ENCODE assay signal across 19 cellular contexts in genomic region chr1:115457295-115457694, GRCh38.
A peak's percentile ranks its signal among the peaks of the same experiment; 100 is the strongest.
DNase-seq lines count a peak whose midpoint lies in the region; ATAC-seq and TF ChIP-seq lines count a peak whose summit lies in the region.
"Had no signal": no experiment of that assay in that cellular context is flagged by ENCODE, and none has a peak within 500 bp of the region (broad histone marks: within the 10 kb centered on the region; RNA-seq: fewer than 3 reads in every experiment).

No MANE protein-coding gene starts in this region.

- no peaks in the 10 kb centered on the region for H3K79me2 ChIP-seq in PC-9 (ENCODE audit: low read depth)

- no peak overlapping the region for H3K4me3 Mint-ChIP-seq in mesothelial cell of epicardium
- H3K4me3 Mint-ChIP-seq in T-helper 2 cell treated with Interferon-gamma antibody and Interleukin-4, amounts not matched to agents 5 μg/mL and 100 μg/mL, for 36 hours: no peak overlapping the region
- H3K4me3 Mint-ChIP-seq: activated CD4-positive, alpha-beta T cell treated with anti-CD3 and anti-CD28 coated beads, Interleukin-2, amount 10 ng/mL, durations not matched to agents 7 days and 5 days; activated T-cell treated with anti-CD3 and anti-CD28 coated beads, Interleukin-2, amount 50 U/mL, for 24 hours; natural killer cell; stimulated activated effector memory CD8-positive, alpha-beta T cell treated with anti-CD3 and anti-CD28 coated beads, Interleukin-12 subunit alpha, Interleukin-12 subunit beta, amount 100 ng/mL, for 72 hours had no signal

- H3K36me3 Mint-ChIP-seq in mesothelial cell of epicardium: no peaks in the 10 kb centered on the region
- no peaks in the 10 kb centered on the region for H3K36me3 Mint-ChIP-seq in T-helper 2 cell treated with Interferon-gamma antibody and Interleukin-4, amounts not matched to agents 5 μg/mL and 100 μg/mL, for 36 hours (ENCODE audit: low read depth)
- H3K36me3 Mint-ChIP-seq: activated naive CD4-positive, alpha-beta T cell treated with anti-CD3 and anti-CD28 coated beads, Interleukin-2, amount 50 U/mL, for 72 hours; natural killer cell; stimulated activated effector memory CD8-positive, alpha-beta T cell treated with anti-CD3 and anti-CD28 coated beads, Interleukin-12 subunit alpha, Interleukin-12 subunit beta, amount 100 ng/mL, for 72 hours had no signal

- H3K4me3 ChIP-seq in HEK293 (ENCODE audit: low read depth, low read length) (no peak overlapping the region), PC-9 (no peak overlapping the region)
- H3K4me3 ChIP-seq: BLaER1 treated with 17β-estradiol and CSF1 and Interleukin-3, amounts not matched to agents 10 nM and 100 nM; esophagus muscularis mucosa; prostate gland; upper lobe of left lung had no signal

- POLR2A ChIA-PET in HEK293 (lab: Yijun Ruan, JAX): interaction anchor here (0.5 to 1.2 kb wide), 2 partner anchors 17 to 46 kb away, joined by 3 read pairs; no protein-coding TSS in a partner anchor
- POLR2A ChIA-PET in PC-9 (lab: Charles Lee; ENCODE audit: unreplicated experiment): interaction anchor here (0.7 kb wide), 2 partner anchors 31 to 247 kb away, joined by 3 to 5 read pairs; no protein-coding TSS in a partner anchor

- peak overlapping the region; percentile 66 for H3K4me2 ChIP-seq in PC-9
- H3K4me2 ChIP-seq: BLaER1 treated with 17β-estradiol and CSF1 and Interleukin-3, amounts not matched to agents 10 nM and 100 nM had no signal

- H4K20me1 ChIP-seq in PC-9 (ENCODE audit: insufficient read depth): no peaks in the 10 kb centered on the region
- H4K20me1 ChIP-seq: BLaER1 treated with 17β-estradiol and CSF1 and Interleukin-3, amounts not matched to agents 10 nM and 100 nM had no signal

- H3K27ac Mint-ChIP-seq in mesothelial cell of epicardium: peak overlapping the region; percentile 88
- no peak overlapping the region for H3K27ac Mint-ChIP-seq in T-helper 2 cell treated with Interferon-gamma antibody and Interleukin-4, amounts not matched to agents 5 μg/mL and 100 μg/mL, for 36 hours
- H3K27ac Mint-ChIP-seq: activated CD4-positive, alpha-beta T cell treated with anti-CD3 and anti-CD28 coated beads, Interleukin-2, amount 10 ng/mL, durations not matched to agents 7 days and 5 days; activated naive CD4-positive, alpha-beta T cell treated with anti-CD3 and anti-CD28 coated beads, Interleukin-2, amount 50 U/mL, for 72 hours; activated T-cell treated with anti-CD3 and anti-CD28 coated beads, Interleukin-2, amount 50 U/mL, for 24 hours; natural killer cell; stimulated activated effector memory CD8-positive, alpha-beta T cell treated with anti-CD3 and anti-CD28 coated beads, Interleukin-12 subunit alpha, Interleukin-12 subunit beta, amount 100 ng/mL, for 72 hours had no signal

- no peaks in the 10 kb centered on the region for H3K36me3 ChIP-seq in HEK293 (ENCODE audit: control insufficient read depth in 2 of 2, insufficient read depth in 1 of 2, low read length in 2 of 2)
- H3K36me3 ChIP-seq in PC-9 (ENCODE audit: low read depth): no peaks in the 10 kb centered on the region
- H3K36me3 ChIP-seq: BLaER1 treated with 17β-estradiol and CSF1 and Interleukin-3, amounts not matched to agents 10 nM and 100 nM; esophagus muscularis mucosa; prostate gland; upper lobe of left lung had no signal

- ATAC-seq in HG03135 (IDR thresholded peaks at IDR 0.05; ENCODE audit: unreplicated experiment): no peak
- ATAC-seq: activated naive CD4-positive, alpha-beta T cell treated with anti-CD3 and anti-CD28 coated beads, Interleukin-2, amount 50 U/mL, for 72 hours; HCT116; HepG2; natural killer cell; stimulated activated effector memory CD8-positive, alpha-beta T cell treated with anti-CD3 and anti-CD28 coated beads, Interleukin-12 subunit alpha, Interleukin-12 subunit beta, amount 100 ng/mL, for 72 hours had no signal

- peaks cover 18% of the 10 kb centered on the region for H3F3A ChIP-seq in PC-9 (ENCODE audit: insufficient read depth, low read depth)

- H3K4me1 ChIP-seq in HEK293 (ENCODE audit: control insufficient read depth, insufficient read depth, low read length): peaks cover 19% of the 10 kb centered on the region
- peaks cover 55% of the 10 kb centered on the region for H3K4me1 ChIP-seq in PC-9 (replicated peaks; ENCODE audit: insufficient read depth)
- H3K4me1 ChIP-seq: prostate gland, upper lobe of left lung had no signal

- H2AFZ ChIP-seq in PC-9: no peak overlapping the region

- H3K4me1 Mint-ChIP-seq in mesothelial cell of epicardium: peaks cover 48% of the 10 kb centered on the region
- no peaks in the 10 kb centered on the region for H3K4me1 Mint-ChIP-seq in T-helper 2 cell treated with Interferon-gamma antibody and Interleukin-4, amounts not matched to agents 5 μg/mL and 100 μg/mL, for 36 hours (ENCODE audit: low read depth)
- H3K4me1 Mint-ChIP-seq: activated CD4-positive, alpha-beta T cell treated with anti-CD3 and anti-CD28 coated beads, Interleukin-2, amount 10 ng/mL, durations not matched to agents 7 days and 5 days; natural killer cell; stimulated activated effector memory CD8-positive, alpha-beta T cell treated with anti-CD3 and anti-CD28 coated beads, Interleukin-12 subunit alpha, Interleukin-12 subunit beta, amount 100 ng/mL, for 72 hours had no signal

- CTCF ChIA-PET in HEK293 (lab: Yijun Ruan, JAX): interaction anchor here (0.5 to 3.2 kb wide), 8 partner anchors 13 to 320 kb away, joined by 3 to 22 read pairs (median 4); no protein-coding TSS in a partner anchor
- CTCF ChIA-PET in PC-9 (lab: Charles Lee): interaction anchor here (0.5 to 0.8 kb wide), 3 partner anchors 10 to 271 kb away, joined by 3 to 18 read pairs (median 3); no protein-coding TSS in a partner anchor

- no peaks in the 10 kb centered on the region for H3K9me2 ChIP-seq in PC-9 (ENCODE audit: insufficient read depth)

- H3K27me3 ChIP-seq in PC-9 (ENCODE audit: insufficient read depth, low read depth): no peaks in the 10 kb centered on the region
- H3K27me3 ChIP-seq: BLaER1 treated with 17β-estradiol and CSF1 and Interleukin-3, amounts not matched to agents 10 nM and 100 nM; esophagus muscularis mucosa; upper lobe of left lung had no signal

- H3K27me3 Mint-ChIP-seq in mesothelial cell of epicardium (ENCODE audit: low read depth): no peaks in the 10 kb centered on the region
- no peaks in the 10 kb centered on the region for H3K27me3 Mint-ChIP-seq in T-helper 2 cell treated with Interferon-gamma antibody and Interleukin-4, amounts not matched to agents 5 μg/mL and 100 μg/mL, for 36 hours (ENCODE audit: low read depth)
- H3K27me3 Mint-ChIP-seq: activated CD4-positive, alpha-beta T cell treated with anti-CD3 and anti-CD28 coated beads, Interleukin-2, amount 10 ng/mL, durations not matched to agents 7 days and 5 days; activated T-cell treated with anti-CD3 and anti-CD28 coated beads, Interleukin-2, amount 50 U/mL, for 24 hours had no signal

- no TSS peak for BruUV-seq in PC-9 (replicated peaks; lab: Mats Ljungman, UMichigan)

- H3K9me3 ChIP-seq in HEK293 (ENCODE audit: control insufficient read depth, insufficient read depth, low read depth, low read length) (no peaks in the 10 kb centered on the region), PC-9 (ENCODE audit: insufficient read depth, low read depth) (no peaks in the 10 kb centered on the region)
- H3K9me3 ChIP-seq: BLaER1 treated with 17β-estradiol and CSF1 and Interleukin-3, amounts not matched to agents 10 nM and 100 nM; esophagus muscularis mucosa; prostate gland; upper lobe of left lung had no signal

- no peaks in the 10 kb centered on the region for H3K9me3 Mint-ChIP-seq in mesothelial cell of epicardium
- no peaks in the 10 kb centered on the region for H3K9me3 Mint-ChIP-seq in T-helper 2 cell treated with Interferon-gamma antibody and Interleukin-4, amounts not matched to agents 5 μg/mL and 100 μg/mL, for 36 hours
- H3K9me3 Mint-ChIP-seq: activated CD4-positive, alpha-beta T cell treated with anti-CD3 and anti-CD28 coated beads, Interleukin-2, amount 10 ng/mL, durations not matched to agents 7 days and 5 days; activated naive CD4-positive, alpha-beta T cell treated with anti-CD3 and anti-CD28 coated beads, Interleukin-2, amount 50 U/mL, for 72 hours; activated T-cell treated with anti-CD3 and anti-CD28 coated beads, Interleukin-2, amount 50 U/mL, for 24 hours; natural killer cell; stimulated activated effector memory CD8-positive, alpha-beta T cell treated with anti-CD3 and anti-CD28 coated beads, Interleukin-12 subunit alpha, Interleukin-12 subunit beta, amount 100 ng/mL, for 72 hours had no signal

- intact Hi-C loops in PC-9 (cut with micrococcal nuclease; ENCODE audit: unreplicated experiment): loop anchor here (5.0 kb wide), 1 partner anchor 120 kb away; the partner anchor contains the start of gene NGF

- H3K27ac ChIP-seq in HEK293 (ENCODE audit: extremely low read depth, low read depth, low read length) (peak overlapping the region; percentile 53; the same call in 1 of the 2 replicates), PC-9 (peak overlapping the region; percentile 72)
- H3K27ac ChIP-seq: BLaER1 treated with 17β-estradiol and CSF1 and Interleukin-3, amounts not matched to agents 10 nM and 100 nM; esophagus muscularis mucosa; prostate gland; upper lobe of left lung had no signal

- TF ChIP-seq CTCF in HEK293 (tag by site-specific recombination; IDR thresholded peaks at IDR 0.05): no peak
- TF ChIP-seq CTCF in PC-9 (conservative IDR thresholded peaks at IDR 0.05): no peak
- no peak for TF ChIP-seq CTCF in mesothelial cell of epicardium (IDR thresholded peaks at IDR 0.05; ENCODE audit: unreplicated experiment)

- DNase-seq in NCI-H1105 (lab: John Stamatoyannopoulos, UW) (peak; percentile 63), PC-9 (no peak), mesothelial cell of epicardium (ENCODE audit: low spot score in 2 of 2, unreplicated experiment in 2 of 2) (peak; percentile 63 to 81), iPS-NIHi7 (ENCODE audit: extremely low spot score) (no peak)
- no peak for DNase-seq in T-helper 2 cell treated with Interferon-gamma antibody and Interleukin-4, amounts not matched to agents 5 μg/mL and 100 μg/mL, for 36 hours (ENCODE audit: low spot score)
- DNase-seq: activated CD4-positive, alpha-beta T cell treated with anti-CD3 and anti-CD28 coated beads, Interleukin-2, amount 10 ng/mL, durations not matched to agents 7 days and 5 days; activated T-cell treated with anti-CD3 and anti-CD28 coated beads, Interleukin-2, amount 50 U/mL, for 24 hours; natural killer cell; NCI-H1048; upper lobe of left lung had no signal

TF ChIP-seq in HEK293, 187 proteins besides CTCF, POLR2A, EP300 and RAD21 (continues in another document):
- TF ChIP-seq FEZF1 (tag by site-specific recombination; IDR thresholded peaks at IDR 0.05) (peak; percentile 54; the same call in 1 of the 2 replicates), ZNF843 (tag by site-specific recombination; IDR thresholded peaks at IDR 0.05) (peak; percentile 74)

Comparison
In these comparisons a context has a peak if more than half of its experiments do, and no peak if none do; other contexts are left out.
1. DNase-seq: peak in NCI-H1105 (single experiment) and mesothelial cell of epicardium (2 of 2); none in PC-9 (0 of 2), iPS-NIHi7 (single experiment) and T-helper 2 cell treated with Interferon-gamma antibody and Interleukin-4, amounts not matched to agents 5 μg/mL and 100 μg/mL, for 36 hours (single experiment).